In the genomic region with DNA sequence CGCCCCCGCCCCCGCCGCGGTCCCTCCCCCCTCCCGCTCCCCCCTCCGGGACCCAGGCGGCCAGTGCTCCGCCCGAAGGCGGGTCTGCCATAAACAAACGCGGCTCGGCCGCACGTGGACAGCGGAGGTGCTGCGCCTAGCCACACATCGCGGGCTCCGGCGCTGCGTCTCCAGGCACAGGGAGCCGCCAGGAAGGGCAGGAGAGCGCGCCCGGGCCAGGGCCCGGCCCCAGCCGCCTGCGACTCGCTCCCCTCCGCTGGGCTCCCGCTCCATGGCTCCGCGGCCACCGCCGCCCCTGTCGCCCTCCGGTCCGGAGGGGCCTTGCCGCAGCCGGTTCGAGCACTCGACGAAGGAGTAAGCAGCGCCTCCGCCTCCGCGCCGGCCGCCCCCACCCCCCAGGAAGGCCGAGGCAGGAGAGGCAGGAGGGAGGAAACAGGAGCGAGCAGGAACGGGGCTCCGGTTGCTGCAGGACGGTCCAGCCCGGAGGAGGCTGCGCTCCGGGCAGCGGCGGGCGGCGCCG, we compare ENCODE assay signal across 9 cellular contexts. TPM values are rescaled to one million over a fixed set of nuclear protein-coding genes. Genes with fewer than 3 reads are reported as not detected.
DNase-seq lines count a peak whose midpoint lies in the region; ATAC-seq, FAIRE-seq and TF ChIP-seq lines count a peak whose summit lies in the region.
"Had no signal": no experiment of that assay in that cellular context is flagged by ENCODE, and none has a peak within 500 bp of the region (broad histone marks: within the 10 kb centered on the region; RNA-seq: fewer than 3 reads in every experiment).

A gene with protein sequence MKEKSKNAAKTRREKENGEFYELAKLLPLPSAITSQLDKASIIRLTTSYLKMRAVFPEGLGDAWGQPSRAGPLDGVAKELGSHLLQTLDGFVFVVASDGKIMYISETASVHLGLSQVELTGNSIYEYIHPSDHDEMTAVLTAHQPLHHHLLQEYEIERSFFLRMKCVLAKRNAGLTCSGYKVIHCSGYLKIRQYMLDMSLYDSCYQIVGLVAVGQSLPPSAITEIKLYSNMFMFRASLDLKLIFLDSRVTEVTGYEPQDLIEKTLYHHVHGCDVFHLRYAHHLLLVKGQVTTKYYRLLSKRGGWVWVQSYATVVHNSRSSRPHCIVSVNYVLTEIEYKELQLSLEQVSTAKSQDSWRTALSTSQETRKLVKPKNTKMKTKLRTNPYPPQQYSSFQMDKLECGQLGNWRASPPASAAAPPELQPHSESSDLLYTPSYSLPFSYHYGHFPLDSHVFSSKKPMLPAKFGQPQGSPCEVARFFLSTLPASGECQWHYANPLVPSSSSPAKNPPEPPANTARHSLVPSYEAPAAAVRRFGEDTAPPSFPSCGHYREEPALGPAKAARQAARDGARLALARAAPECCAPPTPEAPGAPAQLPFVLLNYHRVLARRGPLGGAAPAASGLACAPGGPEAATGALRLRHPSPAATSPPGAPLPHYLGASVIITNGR (plus strand): TSS at position 90 of the 520 bp plus-strand sequence. CDS start 632 bp downstream, outside the sequence.

- peaks cover 99% of the 10 kb centered on the region for H3K27me3 ChIP-seq in keratinocyte (ENCODE audit: control insufficient read depth, extremely low read depth, insufficient read depth, low read length)

- ATAC-seq in activated B cell treated with CpG ODN at 0.5 μM for 24 hours (ENCODE audit: low read depth) (no peak), HG02588 (IDR thresholded peaks at IDR 0.05; ENCODE audit: unreplicated experiment) (no peak)

- FAIRE-seq in keratinocyte (lab: Jason Lieb, UNC), result no peak
- FAIRE-seq: endometrium had no signal

- H3K79me2 ChIP-seq in keratinocyte (ENCODE audit: control insufficient read depth, insufficient read depth, low read length), result no peaks in the 10 kb centered on the region

- H3K4me1 ChIP-seq in keratinocyte (ENCODE audit: control insufficient read depth, extremely low read depth, insufficient read depth, low read length), result peaks cover 6% of the 10 kb centered on the region

- TF ChIP-seq CTCF in activated B cell treated with CpG ODN at 0.5 μM for 24 hours (IDR thresholded peaks at IDR 0.05), result no peak
- no peak for TF ChIP-seq CTCF in keratinocyte (optimal IDR thresholded peaks at IDR 0.05 in 1 of 3, IDR thresholded peaks at IDR 0.05 in 1 of 3, conservative IDR thresholded peaks at IDR 0.05 in 1 of 3; ENCODE audit: extremely low read depth in 1 of 3, insufficient read depth in 2 of 3, low read length in 3 of 3)
- TF ChIP-seq CTCF in type B pancreatic cell (conservative IDR thresholded peaks at IDR 0.05), result no peak

- in situ Hi-C loops in ACHN (cut with HindIII; ENCODE audit: low pct_ligation_motif_present, low pct_unique_long_range_greater_than_20kb, low sequenced_read_pairs), result no loop called here

- H3K9me1 ChIP-seq in keratinocyte (ENCODE audit: control insufficient read depth, extremely low read depth, insufficient read depth, low read length), result no peaks in the 10 kb centered on the region

- H3K27ac Mint-ChIP-seq in activated B cell treated with CpG ODN at 0.5 μM for 24 hours (no peak within 1 kb of the TSS), type B pancreatic cell (no peak within 1 kb of the TSS)

- dilution Hi-C loops in keratinocyte (cut with MboI; ENCODE audit: extremely low pct_ligation_motif_present, low sequenced_read_pairs), result no loop called here

- intact Hi-C loops in activated B cell treated with CpG ODN at 0.5 μM for 24 hours (cut with micrococcal nuclease), result no loop called here

- H3K27me3 Mint-ChIP-seq in activated B cell treated with CpG ODN at 0.5 μM for 24 hours (peaks cover 60% of the 10 kb centered on the region), type B pancreatic cell (peaks cover 85% of the 10 kb centered on the region)

- no peaks in the 10 kb centered on the region for H3K9me3 ChIP-seq in keratinocyte (ENCODE audit: control insufficient read depth, low read depth, low read length)

- no peak within 1 kb of the TSS for H3K9ac ChIP-seq in keratinocyte (ENCODE audit: control insufficient read depth, extremely low read depth, insufficient read depth, low read length)

- peak within 1 kb of the TSS; percentile 69 for H3K4me2 ChIP-seq in keratinocyte (ENCODE audit: control insufficient read depth, extremely low read depth, insufficient read depth, low read depth, low read length)

- POLR2A ChIA-PET in HEK293T (lab: Yijun Ruan, JAX), result interaction anchor here (0.9 to 1.5 kb wide), 4 partner anchors 10 to 69 kb away, joined by 3 to 5 read pairs (median 4); no protein-coding TSS in a partner anchor
- POLR2A ChIA-PET in activated B cell treated with CpG ODN at 0.5 μM for 24 hours (lab: Charles Lee), result no interaction called here

- CTCF ChIA-PET in HEK293T (lab: Yijun Ruan, JAX) (interaction anchor here (1.4 kb wide), 1 partner anchor 155 kb away, joined by 4 read pairs; no protein-coding TSS in a partner anchor), activated B cell treated with CpG ODN at 0.5 μM for 24 hours (lab: Charles Lee) (no interaction called here)

- no peak within 1 kb of the TSS for H3K27ac ChIP-seq in keratinocyte (ENCODE audit: control insufficient read depth, insufficient read depth, low read length)

- DNase-seq in ACHN (peak; percentile 78), HEK293T (ENCODE audit: extremely low spot score) (peak; percentile 73), activated B cell treated with CpG ODN at 0.5 μM for 24 hours (no peak), keratinocyte (ENCODE audit: low read depth, low spot score) (no peak), type B pancreatic cell (ENCODE audit: extremely low spot score, unreplicated experiment) (no peak), globus pallidus (ENCODE audit: low spot score) (no peak), GOT3 (lab: John Stamatoyannopoulos, UW) (no peak)

- H3K36me3 ChIP-seq in keratinocyte (ENCODE audit: control insufficient read depth in 2 of 2, extremely low read depth in 1 of 2, insufficient read depth in 2 of 2, low read length in 2 of 2), result no peaks in the 10 kb centered on the region

- peak within 1 kb of the TSS; percentile 15 for H2AFZ ChIP-seq in keratinocyte (ENCODE audit: control insufficient read depth, low read length)

- peak within 1 kb of the TSS; percentile 31 to 57 (median 37) for H3K4me3 ChIP-seq in keratinocyte (ENCODE audit: control insufficient read depth in 2 of 3, extremely low read depth in 1 of 3, insufficient read depth in 2 of 3, low read depth in 1 of 3, low read length in 3 of 3)

- no peaks in the 10 kb centered on the region for H3K36me3 Mint-ChIP-seq in activated B cell treated with CpG ODN at 0.5 μM for 24 hours (ENCODE audit: low read depth)
- H3K36me3 Mint-ChIP-seq in type B pancreatic cell, result peaks cover 6% of the 10 kb centered on the region

- H3K9me3 Mint-ChIP-seq in activated B cell treated with CpG ODN at 0.5 μM for 24 hours (no peaks in the 10 kb centered on the region), type B pancreatic cell (no peaks in the 10 kb centered on the region)

- H4K20me1 ChIP-seq in keratinocyte (ENCODE audit: control insufficient read depth, extremely low read depth, insufficient read depth, low read length), result peaks cover 5% of the 10 kb centered on the region

- peaks cover 13% of the 10 kb centered on the region for H3K4me1 Mint-ChIP-seq in activated B cell treated with CpG ODN at 0.5 μM for 24 hours
- H3K4me1 Mint-ChIP-seq in type B pancreatic cell (ENCODE audit: unreplicated experiment), result peaks cover 13% of the 10 kb centered on the region

- H3K4me3 Mint-ChIP-seq in activated B cell treated with CpG ODN at 0.5 μM for 24 hours, result peak within 1 kb of the TSS; percentile 52
- peak within 1 kb of the TSS; percentile 82 for H3K4me3 Mint-ChIP-seq in type B pancreatic cell

TF ChIP-seq in HEK293T, 16 proteins besides CTCF, POLR2A, EP300 and RAD21:
- TF ChIP-seq BHLHE40 (IDR thresholded peaks at IDR 0.05; ENCODE audit: borderline replicate concordance) (no peak), SP1 (IDR thresholded peaks at IDR 0.05) (no peak), FOXK2 (IDR thresholded peaks at IDR 0.05) (no peak), FOXM1 (IDR thresholded peaks at IDR 0.05; ENCODE audit: borderline replicate concordance) (no peak), L3MBTL2 (conservative IDR thresholded peaks at IDR 0.05) (no peak), CTBP1 (IDR thresholded peaks at IDR 0.05; ENCODE audit: borderline replicate concordance) (no peak), NFRKB (IDR thresholded peaks at IDR 0.05) (no peak), FOXA1 (IDR thresholded peaks at IDR 0.05) (no peak), HDGF (IDR thresholded peaks at IDR 0.05; ENCODE audit: borderline replicate concordance) (no peak), ARNT (IDR thresholded peaks at IDR 0.05) (no peak)
- TF ChIP-seq, protein P1, sequence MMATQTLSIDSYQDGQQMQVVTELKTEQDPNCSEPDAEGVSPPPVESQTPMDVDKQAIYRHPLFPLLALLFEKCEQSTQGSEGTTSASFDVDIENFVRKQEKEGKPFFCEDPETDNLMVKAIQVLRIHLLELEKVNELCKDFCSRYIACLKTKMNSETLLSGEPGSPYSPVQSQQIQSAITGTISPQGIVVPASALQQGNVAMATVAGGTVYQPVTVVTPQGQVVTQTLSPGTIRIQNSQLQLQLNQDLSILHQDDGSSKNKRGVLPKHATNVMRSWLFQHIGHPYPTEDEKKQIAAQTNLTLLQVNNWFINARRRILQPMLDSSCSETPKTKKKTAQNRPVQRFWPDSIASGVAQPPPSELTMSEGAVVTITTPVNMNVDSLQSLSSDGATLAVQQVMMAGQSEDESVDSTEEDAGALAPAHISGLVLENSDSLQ (IDR thresholded peaks at IDR 0.05), result no peak

RNA-seq across cellular contexts. Expression of the gene that starts here (rescaled TPM):
- total RNA-seq in activated B cell treated with CpG ODN at 0.5 μM for 24 hours (not detected in 2 replicates), type B pancreatic cell (ENCODE audit: low replicate concordance) (0.50 and 14.8 TPM in 2 replicates)
- polyA plus RNA-seq in keratinocyte, result 0.03 to 0.05 TPM in 2 of 3 replicates, not detected in the other
- polyA plus RNA-seq in keratinocyte (2011; ENCODE audit: low read depth), result not detected
- polyA plus RNA-seq in keratinocyte (2011; cell fraction: cytosol; rRNA removed), result 0.01 and 0.06 TPM in 2 replicates
- polyA plus RNA-seq in keratinocyte (2011; cell fraction: nucleus; rRNA removed), result 0.11 and 0.16 TPM in 2 replicates
- 0.05 and 0.18 TPM in 2 replicates for polyA plus RNA-seq in keratinocyte (2012; ENCODE audit: low replicate concordance)
- not detected in 3 replicates for polyA minus RNA-seq in keratinocyte
- polyA minus RNA-seq in keratinocyte (2011; cell fraction: cytosol; rRNA and poly(A)+ RNA removed), result not detected
- polyA minus RNA-seq in keratinocyte (2011; cell fraction: nucleus; rRNA and poly(A)+ RNA removed), result not detected in 2 replicates

Comparison
In these comparisons a context has a peak if more than half of its experiments do, and no peak if none do; other contexts are left out.
1. DNase-seq: peak in ACHN (single experiment) and HEK293T (single experiment); none in activated B cell treated with CpG ODN at 0.5 μM for 24 hours (single experiment), keratinocyte (single experiment), type B pancreatic cell (single experiment), globus pallidus (single experiment) and GOT3 (single experiment).